In genomic region chr5:136594416-136594815, GRCh38 we compare ENCODE assay signal across 32 cellular contexts.
"Had no signal": no experiment of that assay in that cellular context is flagged by ENCODE, and none has a peak within 500 bp of the region (broad histone marks: within the 10 kb centered on the region; RNA-seq: fewer than 3 reads in every experiment).

No MANE protein-coding gene starts in this region.

- H3K9me3 ChIP-seq: SJCRH30 had no signal

- H3K27ac ChIP-seq: brain microvascular endothelial cell, cardiac muscle cell, PC-9, SJCRH30, SK-N-MC, WERI-Rb-1 had no signal

- H2AFZ ChIP-seq: PC-9 had no signal

- H3K27me3 ChIP-seq: brain microvascular endothelial cell, cardiac muscle cell had no signal

- H3K36me3 ChIP-seq: brain microvascular endothelial cell, cardiac muscle cell, SJCRH30, WERI-Rb-1 had no signal

- ATAC-seq: activated CD8-positive, alpha-beta T cell treated with anti-CD3 and anti-CD28 coated beads for 36 hours; activated T-cell treated with anti-CD3 and anti-CD28 coated beads, Interleukin-2, amount 50 U/mL, for 72 hours; activated T-helper 17 cell treated with anti-CD3 and anti-CD28 coated beads, Interleukin-2, amount 50 U/mL, for 72 hours; K562 had no signal

- H3K4me2 ChIP-seq: PC-9 had no signal

- DNase-seq: activated CD4-positive, alpha-beta T cell treated with anti-CD3 and anti-CD28 coated beads for 1 hour; activated CD4-positive, alpha-beta T cell treated with anti-CD3 and anti-CD28 coated beads for 48 hours; activated CD4-positive, alpha-beta T cell treated with anti-CD3 and anti-CD28 coated beads, Interleukin-2, amount 50 U/mL, for 4 hours; activated CD4-positive, CD25-positive, alpha-beta regulatory T cell; activated CD8-positive, alpha-beta T cell treated with anti-CD3 and anti-CD28 coated beads for 36 hours; activated effector memory CD4-positive, alpha-beta T cell treated with anti-CD3 and anti-CD28 coated beads, Interleukin-2, amount 50 U/mL, for 16 hours; activated naive CD4-positive, alpha-beta T cell; activated naive CD4-positive, alpha-beta T cell treated with anti-CD3 and anti-CD28 coated beads, Interleukin-2, amount 50 U/mL, for 16 hours; activated naive CD8-positive, alpha-beta T cell treated with anti-CD3 and anti-CD28 coated beads for 36 hours; activated T-cell treated with anti-CD3 and anti-CD28 coated beads, Interleukin-2, amount 50 U/mL, for 1 hour; activated T-cell treated with anti-CD3 and anti-CD28 coated beads, Interleukin-2, amount 50 U/mL, for 72 hours; amniotic stem cell; aorta; brain microvascular endothelial cell; NCI-H1048; NCI-H1105 treated with DMSO at 0.1 percent for 48 hours; NCI-H1436; NCI-H1694; NCI-H1930; NCI-H510A; NCI-H526; NCI-H748 treated with DMSO at 0.1 percent for 48 hours; NK-92 treated with Interleukin-12 subunit alpha and Interleukin-12 subunit beta, amount 100 ng/mL, for 24 hours; SHP77; SJCRH30; T1000; WERI-Rb-1 had no signal

- H3K4me1 ChIP-seq: SJCRH30 had no signal

- H3K4me3 ChIP-seq: cardiac muscle cell, K562, PC-9, SJCRH30, SK-N-MC had no signal
